Comparison of ENCODE assay signal across 18 cellular contexts in the genomic region with DNA sequence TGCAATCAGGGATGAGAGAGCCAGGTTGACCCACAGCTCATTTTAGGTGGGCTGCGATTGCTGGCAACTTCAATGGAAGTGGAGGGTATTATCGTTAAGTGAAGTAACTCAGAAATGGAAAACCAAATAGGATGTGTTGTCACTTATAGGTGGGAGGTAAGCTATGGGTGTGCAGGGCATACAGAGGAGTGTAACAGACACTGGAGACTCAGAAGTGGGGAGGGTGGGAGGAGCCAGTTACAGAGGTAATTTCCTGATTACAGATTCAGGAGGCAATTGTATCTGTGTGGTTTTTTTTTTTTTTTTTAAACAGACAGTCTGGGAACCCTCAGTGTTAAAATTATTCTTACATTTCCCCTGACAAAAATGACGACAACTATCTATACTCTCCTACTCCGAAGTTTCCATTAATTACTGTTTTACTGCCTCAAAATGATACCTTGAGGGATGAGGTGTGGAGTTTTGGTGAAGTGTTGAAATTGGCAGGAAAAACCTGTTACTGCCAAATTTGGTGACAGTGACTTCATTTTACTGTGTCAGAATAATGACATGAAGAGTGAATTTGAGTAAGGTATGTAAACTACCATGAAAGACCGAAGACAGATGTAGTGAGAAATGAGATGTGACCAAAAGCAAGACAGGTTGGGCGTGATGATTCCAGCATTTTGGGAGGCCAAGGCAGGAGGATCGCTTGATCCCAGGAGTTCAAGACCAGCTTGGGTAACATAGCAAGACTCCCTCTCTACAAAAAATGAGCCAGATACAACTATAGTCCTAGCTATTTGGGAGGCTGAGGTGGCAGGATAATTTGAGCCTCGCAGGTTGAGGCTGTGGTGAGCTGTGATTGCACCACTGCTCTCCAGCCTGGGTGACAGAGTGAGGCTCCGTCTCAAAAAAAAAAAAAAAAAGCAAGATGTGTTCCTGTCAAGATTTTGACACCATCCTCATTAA.
A peak's percentile ranks its signal among the peaks of the same experiment; 100 is the strongest.
DNase-seq lines count a peak whose midpoint lies in the region; ATAC-seq lines count a peak whose summit lies in the region.
"Had no signal": no experiment of that assay in that cellular context is flagged by ENCODE, and none has a peak within 500 bp of the region (broad histone marks: within the 10 kb centered on the region; RNA-seq: fewer than 3 reads in every experiment).

No MANE protein-coding gene starts in this region.

- peaks cover 49% of the 10 kb centered on the region for H3K4me1 Mint-ChIP-seq in activated CD8-positive, alpha-beta memory T cell treated with anti-CD3 and anti-CD28 coated beads, Interleukin-2, amount 10 ng/mL, durations not matched to agents 7 days and 5 days
- H3K4me1 Mint-ChIP-seq in activated CD4-positive, alpha-beta memory T cell treated with anti-CD3 and anti-CD28 coated beads, Interleukin-2, amount 10 ng/mL, durations not matched to agents 7 days and 5 days, result peaks cover 58% of the 10 kb centered on the region
- H3K4me1 Mint-ChIP-seq: CD14-positive monocyte, nephron progenitor cell had no signal

- peak overlapping the region; percentile 38 for H3K4me3 Mint-ChIP-seq in activated CD8-positive, alpha-beta memory T cell treated with anti-CD3 and anti-CD28 coated beads, Interleukin-2, amount 10 ng/mL, durations not matched to agents 7 days and 5 days
- peak overlapping the region; percentile 51 for H3K4me3 Mint-ChIP-seq in activated CD4-positive, alpha-beta memory T cell treated with anti-CD3 and anti-CD28 coated beads, Interleukin-2, amount 10 ng/mL, durations not matched to agents 7 days and 5 days
- H3K4me3 Mint-ChIP-seq: CD14-positive monocyte, nephron progenitor cell had no signal

- no peaks in the 10 kb centered on the region for H3K27me3 Mint-ChIP-seq in activated CD8-positive, alpha-beta memory T cell treated with anti-CD3 and anti-CD28 coated beads, Interleukin-2, amount 10 ng/mL, durations not matched to agents 7 days and 5 days
- H3K27me3 Mint-ChIP-seq in activated CD4-positive, alpha-beta memory T cell treated with anti-CD3 and anti-CD28 coated beads, Interleukin-2, amount 10 ng/mL, durations not matched to agents 7 days and 5 days, result no peaks in the 10 kb centered on the region

- peak; percentile 79 for ATAC-seq in activated CD8-positive, alpha-beta memory T cell treated with anti-CD3 and anti-CD28 coated beads, Interleukin-2, amount 10 ng/mL, durations not matched to agents 7 days and 5 days
- ATAC-seq in HG03045 (IDR thresholded peaks at IDR 0.05; ENCODE audit: unreplicated experiment), result no peak
- ATAC-seq: PC-3 had no signal

- POLR2A ChIA-PET in activated CD4-positive, alpha-beta memory T cell treated with anti-CD3 and anti-CD28 coated beads, Interleukin-2, amount 10 ng/mL, durations not matched to agents 7 days and 5 days (lab: Charles Lee), result interaction anchor here (0.7 to 2.5 kb wide), 4 partner anchors 9 to 52 kb away, joined by 3 to 9 read pairs (median 4); no protein-coding TSS in a partner anchor

- H3K9me3 ChIP-seq in MG63, result no peaks in the 10 kb centered on the region
- H3K9me3 ChIP-seq: SJSA1 had no signal

- H3K4me3 ChIP-seq in MG63, result no peak overlapping the region
- H3K4me3 ChIP-seq: coronary artery, lung, SJSA1 had no signal

- H3K27ac Mint-ChIP-seq in activated CD8-positive, alpha-beta memory T cell treated with anti-CD3 and anti-CD28 coated beads, Interleukin-2, amount 10 ng/mL, durations not matched to agents 7 days and 5 days, result peak overlapping the region; percentile 90
- peak overlapping the region; percentile 91 for H3K27ac Mint-ChIP-seq in activated CD4-positive, alpha-beta memory T cell treated with anti-CD3 and anti-CD28 coated beads, Interleukin-2, amount 10 ng/mL, durations not matched to agents 7 days and 5 days
- H3K27ac Mint-ChIP-seq: nephron progenitor cell had no signal

- CTCF ChIA-PET in activated CD8-positive, alpha-beta memory T cell treated with anti-CD3 and anti-CD28 coated beads, Interleukin-2, amount 10 ng/mL, durations not matched to agents 7 days and 5 days (lab: Charles Lee), result interaction anchor here (0.7 to 1.5 kb wide), 2 partner anchors 14 to 419 kb away, joined by 3 read pairs; no protein-coding TSS in a partner anchor
- CTCF ChIA-PET in activated CD4-positive, alpha-beta memory T cell treated with anti-CD3 and anti-CD28 coated beads, Interleukin-2, amount 10 ng/mL, durations not matched to agents 7 days and 5 days (lab: Charles Lee), result interaction anchor here (0.7 to 1.8 kb wide), 8 partner anchors 10 to 361 kb away, joined by 3 to 7 read pairs (median 4); no protein-coding TSS in a partner anchor

- peaks cover 2% of the 10 kb centered on the region; the same call in 1 of the 2 replicates for H3K36me3 ChIP-seq in MG63

- H3K36me3 Mint-ChIP-seq in activated CD8-positive, alpha-beta memory T cell treated with anti-CD3 and anti-CD28 coated beads, Interleukin-2, amount 10 ng/mL, durations not matched to agents 7 days and 5 days, result peaks cover 29% of the 10 kb centered on the region
- H3K36me3 Mint-ChIP-seq in activated CD4-positive, alpha-beta memory T cell treated with anti-CD3 and anti-CD28 coated beads, Interleukin-2, amount 10 ng/mL, durations not matched to agents 7 days and 5 days (ENCODE audit: low read depth), result peaks cover 64% of the 10 kb centered on the region

- DNase-seq in activated CD8-positive, alpha-beta memory T cell treated with anti-CD3 and anti-CD28 coated beads, Interleukin-2, amount 10 ng/mL, durations not matched to agents 7 days and 5 days, result peak; percentile 54
- DNase-seq in activated CD8-positive, alpha-beta memory T cell treated with anti-CD3 and anti-CD28 coated beads, Interleukin-2, amount 50 U/mL, for 4 hours, result no peak
- DNase-seq in activated CD4-positive, alpha-beta memory T cell treated with anti-CD3 and anti-CD28 coated beads, Interleukin-2, amount 10 ng/mL, durations not matched to agents 7 days and 5 days, result peak; percentile 37
- peak; percentile 17 for DNase-seq in effector CD8-positive, alpha-beta T cell (lab: John Stamatoyannopoulos, UW)
- peak; percentile 55 for DNase-seq in stimulated activated CD8-positive, alpha-beta memory T cell treated with anti-CD3 and anti-CD28 coated beads, Interleukin-4, amount 100 ng/mL, for 48 hours
- DNase-seq in MG63 (no peak), T-helper 9 cell (no peak)
- DNase-seq: erythroblast, H7, NCI-H1930, NCI-H526 treated with DMSO at 0.1 percent for 48 hours, nephron progenitor cell, PC-3 had no signal

- no peaks in the 10 kb centered on the region for H3K27me3 ChIP-seq in MG63
- H3K27me3 ChIP-seq: SJSA1 had no signal

- H3K9me3 Mint-ChIP-seq in activated CD8-positive, alpha-beta memory T cell treated with anti-CD3 and anti-CD28 coated beads, Interleukin-2, amount 10 ng/mL, durations not matched to agents 7 days and 5 days (ENCODE audit: low read depth), result no peaks in the 10 kb centered on the region
- H3K9me3 Mint-ChIP-seq in activated CD4-positive, alpha-beta memory T cell treated with anti-CD3 and anti-CD28 coated beads, Interleukin-2, amount 10 ng/mL, durations not matched to agents 7 days and 5 days, result no peaks in the 10 kb centered on the region
- H3K9me3 Mint-ChIP-seq: CD14-positive monocyte, nephron progenitor cell had no signal

Comparison
In these comparisons a context has a peak if more than half of its experiments do, and no peak if none do; other contexts are left out.
1. DNase-seq: peak in activated CD8-positive, alpha-beta memory T cell treated with anti-CD3 and anti-CD28 coated beads, Interleukin-2, amount 10 ng/mL, durations not matched to agents 7 days and 5 days (single experiment), activated CD4-positive, alpha-beta memory T cell treated with anti-CD3 and anti-CD28 coated beads, Interleukin-2, amount 10 ng/mL, durations not matched to agents 7 days and 5 days (single experiment), effector CD8-positive, alpha-beta T cell (single experiment) and stimulated activated CD8-positive, alpha-beta memory T cell treated with anti-CD3 and anti-CD28 coated beads, Interleukin-4, amount 100 ng/mL, for 48 hours (single experiment); none in activated CD8-positive, alpha-beta memory T cell treated with anti-CD3 and anti-CD28 coated beads, Interleukin-2, amount 50 U/mL, for 4 hours (single experiment), MG63 (single experiment) and T-helper 9 cell (single experiment).